16 cellular contexts compared by ENCODE assay signal in the genomic region with DNA sequence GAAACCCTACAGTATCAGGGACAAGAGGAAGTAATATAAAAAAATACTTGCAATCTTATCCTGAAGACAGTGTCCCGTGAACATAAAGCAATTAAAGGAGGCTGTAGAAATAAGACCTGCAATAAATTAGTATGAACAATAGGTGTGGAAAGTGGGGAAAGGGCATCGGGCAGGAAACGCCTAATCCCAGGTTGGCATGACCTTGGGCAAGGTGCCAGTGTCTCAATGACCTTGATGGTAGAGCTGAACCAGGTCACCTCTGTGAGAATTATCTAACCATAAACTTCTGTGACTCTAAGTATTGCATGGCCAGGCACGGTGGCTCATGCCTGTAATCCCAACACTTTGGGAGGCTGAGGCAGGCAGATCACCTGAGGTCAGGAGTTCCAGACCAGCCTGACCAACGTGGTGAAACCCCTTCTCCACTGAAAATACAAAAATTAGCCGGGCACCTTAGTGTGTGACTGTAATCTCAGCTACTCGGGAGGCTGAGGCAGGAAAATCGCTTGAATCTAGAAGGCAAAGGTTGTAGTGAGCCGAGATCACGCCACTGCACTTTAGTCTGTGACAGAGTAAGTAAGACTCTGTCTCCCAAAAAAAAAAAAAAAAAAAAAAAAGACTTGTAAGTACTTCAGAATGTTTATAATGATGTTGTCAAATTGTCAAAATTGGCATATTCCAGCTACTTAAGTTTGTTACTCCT.
"Had no signal": no experiment of that assay in that cellular context is flagged by ENCODE, and none has a peak within 500 bp of the region (broad histone marks: within the 10 kb centered on the region; RNA-seq: fewer than 3 reads in every experiment).

No MANE protein-coding gene starts in this region.

- H3K9me3 Mint-ChIP-seq: activated CD4-positive, alpha-beta memory T cell treated with anti-CD3 and anti-CD28 coated beads for 36 hours; activated T-cell treated with anti-CD3 and anti-CD28 coated beads, Interleukin-2, amount 50 U/mL, for 72 hours; mesothelial cell of epicardium had no signal

- H3K4me3 Mint-ChIP-seq: activated CD4-positive, alpha-beta memory T cell treated with anti-CD3 and anti-CD28 coated beads for 36 hours; activated T-cell treated with anti-CD3 and anti-CD28 coated beads, Interleukin-2, amount 50 U/mL, for 72 hours; mesothelial cell of epicardium had no signal

- H3K27me3 ChIP-seq: ascending aorta, cardiac muscle cell, gastrocnemius medialis, uterus had no signal

- H3K4me3 ChIP-seq: ascending aorta, cardiac muscle cell, gastrocnemius medialis, lower lobe of right lung, uterus had no signal

- H3K36me3 Mint-ChIP-seq: activated CD4-positive, alpha-beta memory T cell treated with anti-CD3 and anti-CD28 coated beads for 36 hours; mesothelial cell of epicardium had no signal

- H3K36me3 ChIP-seq: ascending aorta, cardiac muscle cell, gastrocnemius medialis, lower lobe of right lung, uterus had no signal

- DNase-seq: activated CD4-positive, alpha-beta memory T cell treated with anti-CD3 and anti-CD28 coated beads for 36 hours; activated naive CD4-positive, alpha-beta T cell; activated T-cell treated with anti-CD3 and anti-CD28 coated beads, Interleukin-2, amount 50 U/mL, for 72 hours; effector memory CD4-positive, alpha-beta T cell; gastrocnemius medialis; lower lobe of right lung; naive thymus-derived CD8-positive, alpha-beta T cell; nucleus accumbens; stimulated activated CD4-positive, alpha-beta T cell treated with anti-CD3 and anti-CD28 coated beads, Interleukin-2, amount 100 ng/mL, for 48 hours; stimulated activated naive CD8-positive, alpha-beta T cell treated with anti-CD3 and anti-CD28 coated beads, Interleukin-15, Interleukin-2, amounts not matched to agents 100 U/mL and 50 U/mL, for 24 hours; SW 1271 had no signal

- H3K9me3 ChIP-seq: ascending aorta, gastrocnemius medialis, lower lobe of right lung, uterus had no signal

- H3K27ac Mint-ChIP-seq: activated CD4-positive, alpha-beta memory T cell treated with anti-CD3 and anti-CD28 coated beads for 36 hours; activated T-cell treated with anti-CD3 and anti-CD28 coated beads, Interleukin-2, amount 50 U/mL, for 72 hours; mesothelial cell of epicardium had no signal

- H3K27ac ChIP-seq: ascending aorta, cardiac muscle cell, epithelial cell of prostate, gastrocnemius medialis, lower lobe of right lung, uterus had no signal
